Comparison of ENCODE assay signal across 9 cellular contexts in the genomic region with DNA sequence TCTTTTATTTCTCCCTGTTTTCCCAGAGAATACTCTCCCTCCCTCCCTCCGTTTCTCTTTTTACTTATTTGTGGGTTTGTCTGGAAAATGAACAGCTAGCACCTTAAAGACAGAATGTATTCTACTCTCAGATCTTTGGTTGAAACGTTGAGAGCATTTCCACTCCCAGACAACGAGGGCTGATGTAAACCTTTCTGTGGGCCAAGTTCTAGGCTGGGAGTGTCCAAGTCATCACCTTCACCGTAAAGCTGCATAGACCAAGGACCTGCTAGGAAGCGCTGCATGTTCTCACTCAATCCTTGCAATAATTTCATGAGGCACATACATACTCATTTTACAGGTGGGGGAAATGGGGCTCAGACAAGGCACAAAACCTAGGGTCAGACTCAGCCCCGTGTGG. TPM values are rescaled to one million over a fixed set of nuclear protein-coding genes. Genes with fewer than 3 reads are reported as not detected.
DNase-seq lines count a peak whose midpoint lies in the region; ATAC-seq, FAIRE-seq and TF ChIP-seq lines count a peak whose summit lies in the region.
"Had no signal": no experiment of that assay in that cellular context is flagged by ENCODE, and none has a peak within 500 bp of the region (broad histone marks: within the 10 kb centered on the region; RNA-seq: fewer than 3 reads in every experiment).

No MANE protein-coding gene starts in this region.

- H4K8ac ChIP-seq in trophoblast cell (ENCODE audit: low read depth, low read length): no peak overlapping the region

- no peak for DNase-seq in SK-N-SH
- no peak for DNase-seq in epithelial cell of prostate (ENCODE audit: low read depth, low spot score)
- DNase-seq in trophoblast cell: no peak
- DNase-seq in DMS53 treated with DMSO at 0.1 percent for 48 hours (lab: John Stamatoyannopoulos, UW; ENCODE audit: unreplicated experiment): no peak
- no peak for DNase-seq in HTR-8/SVneo (ENCODE audit: insufficient read length, low spot score)
- no peak for DNase-seq in NCI-H2081 (lab: John Stamatoyannopoulos, UW)
- DNase-seq: activated CD4-positive, alpha-beta T cell treated with anti-CD3 and anti-CD28 coated beads for 1 hour had no signal

- no peak overlapping the region for H3K14ac ChIP-seq in trophoblast cell (ENCODE audit: low read length)

- peak overlapping the region; percentile 33 for H3K4me2 ChIP-seq in DOHH2 (ENCODE audit: low read length)
- H3K4me2 ChIP-seq in SK-N-SH: peak overlapping the region; percentile 29; the same call in 1 of the 2 replicates
- H3K4me2 ChIP-seq in trophoblast cell (ENCODE audit: low read length): no peak overlapping the region

- FAIRE-seq in HTR-8/SVneo (lab: Jason Lieb, UNC): no peak

- TF ChIP-seq CTCF in DOHH2 (IDR thresholded peaks at IDR 0.05; ENCODE audit: low read depth, low read length, poor library complexity, severe bottlenecking): no peak
- no peak for TF ChIP-seq CTCF in SK-N-SH (IDR thresholded peaks at IDR 0.05)

- H3K4me1 ChIP-seq in DOHH2 (ENCODE audit: control insufficient read depth, low read length) (peaks cover 50% of the 10 kb centered on the region), SK-N-SH (ENCODE audit: control insufficient read depth in 1 of 2, insufficient read depth in 2 of 2, low read depth in 1 of 2, low read length in 1 of 2) (peaks cover 32 to 67% of the 10 kb centered on the region in 2 experiments; a peak in 3 of 4 replicates), trophoblast cell (ENCODE audit: control insufficient read depth in 1 of 2, insufficient read depth in 2 of 2, low read length in 2 of 2) (peaks cover 42 to 58% of the 10 kb centered on the region in 2 experiments)

- CTCF ChIA-PET in SK-N-SH (lab: Yijun Ruan, JAX): interaction anchor here (0.7 kb wide), 1 partner anchor 10 kb away, joined by 3 read pairs; no protein-coding TSS in a partner anchor

- TF ChIP-seq EP300 in SK-N-SH (IDR thresholded peaks at IDR 0.05; ENCODE audit: borderline replicate concordance in 1 of 2, low read depth in 1 of 2, low read length in 1 of 2): no peak

- H3K4ac ChIP-seq in trophoblast cell (ENCODE audit: low read depth, low read length): peak overlapping the region; percentile 98

- H4K20me1 ChIP-seq in DOHH2 (ENCODE audit: control insufficient read depth, insufficient read depth, low read depth, low read length): peaks cover 40% of the 10 kb centered on the region
- H4K20me1 ChIP-seq in SK-N-SH (ENCODE audit: insufficient read depth): peaks cover 99% of the 10 kb centered on the region

- peaks cover 33% of the 10 kb centered on the region for H3K36me3 ChIP-seq in DOHH2 (ENCODE audit: control insufficient read depth, low read length)
- H3K36me3 ChIP-seq in SK-N-SH (replicated peaks in 1 of 2; ENCODE audit: control insufficient read depth in 1 of 2, insufficient read depth in 2 of 2, low read length in 1 of 2): peaks cover 3 to 5% of the 10 kb centered on the region in 2 experiments
- H3K36me3 ChIP-seq in trophoblast cell (ENCODE audit: control insufficient read depth in 1 of 2, insufficient read depth in 2 of 2, low read length in 2 of 2): peaks cover 7 to 14% of the 10 kb centered on the region in 2 experiments

- H4K12ac ChIP-seq in trophoblast cell (ENCODE audit: low read depth, low read length): no peak overlapping the region

- H3K9me2 ChIP-seq in DOHH2 (replicated peaks; ENCODE audit: control insufficient read depth, low read length) (no peaks in the 10 kb centered on the region), SK-N-SH (no peaks in the 10 kb centered on the region)

- no peak overlapping the region for H2BK5ac ChIP-seq in trophoblast cell (ENCODE audit: low read depth, low read length, poor library complexity)

- H3K4me3 ChIP-seq in DOHH2 (ENCODE audit: low read length) (no peak overlapping the region), SK-N-SH (ENCODE audit: low read depth in 2 of 2, low read length in 1 of 2) (no peak overlapping the region), trophoblast cell (ENCODE audit: low read depth, low read length) (no peak overlapping the region)

- H3K9ac ChIP-seq in SK-N-SH (no peak overlapping the region), trophoblast cell (ENCODE audit: low read length) (no peak overlapping the region)

- TF ChIP-seq RAD21 in SK-N-SH (IDR thresholded peaks at IDR 0.05; ENCODE audit: low read length): no peak

- H2BK12ac ChIP-seq in trophoblast cell (ENCODE audit: low read length): no peak overlapping the region

- peaks cover 16% of the 10 kb centered on the region for H3K79me1 ChIP-seq in trophoblast cell (ENCODE audit: low read length)

- ATAC-seq in GM19328 (IDR thresholded peaks at IDR 0.05; ENCODE audit: unreplicated experiment): no peak

- H3F3A ChIP-seq in DOHH2 (ENCODE audit: control insufficient read depth, insufficient read depth) (no peaks in the 10 kb centered on the region), SK-N-SH (replicated peaks; ENCODE audit: insufficient read depth) (peaks cover 49% of the 10 kb centered on the region)

- POLR2A ChIA-PET in SK-N-SH (lab: Yijun Ruan, JAX): interaction anchor here (1.0 kb wide), 1 partner anchor 14 kb away, joined by 3 read pairs; no protein-coding TSS in a partner anchor

- H2BK120ac ChIP-seq in trophoblast cell (ENCODE audit: insufficient read depth, low read length, poor library complexity): no peak overlapping the region

- no peak overlapping the region for H4K91ac ChIP-seq in trophoblast cell (ENCODE audit: low read depth, low read length)

- peak overlapping the region; percentile 19; the same call in 1 of the 2 replicates for H3K27ac ChIP-seq in DOHH2 (ENCODE audit: low read depth, low read length)
- H3K27ac ChIP-seq in SK-N-SH (ENCODE audit: low read depth in 2 of 2, low read length in 1 of 2): peak overlapping the region; percentile 17 to 75; a peak in 3 of 4 replicates
- H3K27ac ChIP-seq in epithelial cell of prostate: peak overlapping the region; percentile 99
- no peak overlapping the region for H3K27ac ChIP-seq in trophoblast cell (ENCODE audit: low read depth, low read length)

- no peak overlapping the region for H3K23ac ChIP-seq in trophoblast cell (ENCODE audit: low read length)

- H3K27me3 ChIP-seq in DOHH2 (ENCODE audit: control insufficient read depth, low read length) (no peaks in the 10 kb centered on the region), SK-N-SH (ENCODE audit: insufficient read depth) (no peaks in the 10 kb centered on the region), trophoblast cell (ENCODE audit: insufficient read depth, low read length) (no peaks in the 10 kb centered on the region)

- H3K18ac ChIP-seq in trophoblast cell (ENCODE audit: low read length): no peak overlapping the region

- H3K79me2 ChIP-seq in DOHH2 (ENCODE audit: control insufficient read depth, low read length) (peaks cover 100% of the 10 kb centered on the region), SK-N-SH (ENCODE audit: insufficient read depth) (peaks cover 100% of the 10 kb centered on the region), trophoblast cell (ENCODE audit: control insufficient read depth, insufficient read depth, low read length, poor library complexity) (peaks cover 66% of the 10 kb centered on the region)

- 65% methylated on average over 6 of the region's 6 CpGs for WGBS in SK-N-SH (ENCODE audit: low lambda C conversion rate)
- no CpG with 5 or more reads among the region's 6 CpGs for WGBS in trophoblast cell (ENCODE audit: extremely low coverage, insufficient coverage, insufficient read length)

- no peak overlapping the region for H2AK5ac ChIP-seq in trophoblast cell (ENCODE audit: low read length)

- H2AFZ ChIP-seq in SK-N-SH (ENCODE audit: low read depth) (no peak overlapping the region), trophoblast cell (ENCODE audit: insufficient read depth, low read length, poor library complexity) (no peak overlapping the region)

- H3K9me3 ChIP-seq in DOHH2 (ENCODE audit: control insufficient read depth, insufficient read depth, low read length) (no peaks in the 10 kb centered on the region), SK-N-SH (no peaks in the 10 kb centered on the region), trophoblast cell (ENCODE audit: insufficient read depth, low read depth, low read length) (no peaks in the 10 kb centered on the region)

TF ChIP-seq in SK-N-SH, 30 proteins besides CTCF, POLR2A, EP300 and RAD21:
- TF ChIP-seq, protein P1, sequence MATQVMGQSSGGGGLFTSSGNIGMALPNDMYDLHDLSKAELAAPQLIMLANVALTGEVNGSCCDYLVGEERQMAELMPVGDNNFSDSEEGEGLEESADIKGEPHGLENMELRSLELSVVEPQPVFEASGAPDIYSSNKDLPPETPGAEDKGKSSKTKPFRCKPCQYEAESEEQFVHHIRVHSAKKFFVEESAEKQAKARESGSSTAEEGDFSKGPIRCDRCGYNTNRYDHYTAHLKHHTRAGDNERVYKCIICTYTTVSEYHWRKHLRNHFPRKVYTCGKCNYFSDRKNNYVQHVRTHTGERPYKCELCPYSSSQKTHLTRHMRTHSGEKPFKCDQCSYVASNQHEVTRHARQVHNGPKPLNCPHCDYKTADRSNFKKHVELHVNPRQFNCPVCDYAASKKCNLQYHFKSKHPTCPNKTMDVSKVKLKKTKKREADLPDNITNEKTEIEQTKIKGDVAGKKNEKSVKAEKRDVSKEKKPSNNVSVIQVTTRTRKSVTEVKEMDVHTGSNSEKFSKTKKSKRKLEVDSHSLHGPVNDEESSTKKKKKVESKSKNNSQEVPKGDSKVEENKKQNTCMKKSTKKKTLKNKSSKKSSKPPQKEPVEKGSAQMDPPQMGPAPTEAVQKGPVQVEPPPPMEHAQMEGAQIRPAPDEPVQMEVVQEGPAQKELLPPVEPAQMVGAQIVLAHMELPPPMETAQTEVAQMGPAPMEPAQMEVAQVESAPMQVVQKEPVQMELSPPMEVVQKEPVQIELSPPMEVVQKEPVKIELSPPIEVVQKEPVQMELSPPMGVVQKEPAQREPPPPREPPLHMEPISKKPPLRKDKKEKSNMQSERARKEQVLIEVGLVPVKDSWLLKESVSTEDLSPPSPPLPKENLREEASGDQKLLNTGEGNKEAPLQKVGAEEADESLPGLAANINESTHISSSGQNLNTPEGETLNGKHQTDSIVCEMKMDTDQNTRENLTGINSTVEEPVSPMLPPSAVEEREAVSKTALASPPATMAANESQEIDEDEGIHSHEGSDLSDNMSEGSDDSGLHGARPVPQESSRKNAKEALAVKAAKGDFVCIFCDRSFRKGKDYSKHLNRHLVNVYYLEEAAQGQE (IDR thresholded peaks at IDR 0.05; ENCODE audit: low read depth, low read length): no peak
- no peak for TF ChIP-seq TCF12 (IDR thresholded peaks at IDR 0.05)
- TF ChIP-seq TAF1 (IDR thresholded peaks at IDR 0.05; ENCODE audit: borderline replicate concordance, low read depth, low read length): no peak
- no peak for TF ChIP-seq GATA2 (CRISPR knock-in tag; IDR thresholded peaks at IDR 0.05)
- TF ChIP-seq SIN3A (IDR thresholded peaks at IDR 0.05; ENCODE audit: borderline replicate concordance, low read depth, low read length): no peak
- TF ChIP-seq ELF1 (IDR thresholded peaks at IDR 0.05): no peak
- TF ChIP-seq RXRA (IDR thresholded peaks at IDR 0.05; ENCODE audit: borderline replicate concordance, low read depth): no peak
- TF ChIP-seq TEAD4 (IDR thresholded peaks at IDR 0.05; ENCODE audit: borderline replicate concordance, insufficient read depth): no peak

RNA-seq across cellular contexts. Expression of a gene that starts 32.4 kb away (rescaled TPM):
- 202 and 303 TPM in 2 replicates for polyA plus RNA-seq in SK-N-SH (2012; rRNA removed)
- polyA plus RNA-seq in SK-N-SH (2012; cell fraction: cytosol; rRNA removed): 181 and 225 TPM in 2 replicates
- 401 and 439 TPM in 2 replicates for polyA plus RNA-seq in SK-N-SH (2012; cell fraction: nucleus; rRNA removed)
- polyA plus RNA-seq in trophoblast cell (2013): 280 and 288 TPM in 2 replicates
